Comparison of ENCODE assay signal across 7 cellular contexts in the genomic region with DNA sequence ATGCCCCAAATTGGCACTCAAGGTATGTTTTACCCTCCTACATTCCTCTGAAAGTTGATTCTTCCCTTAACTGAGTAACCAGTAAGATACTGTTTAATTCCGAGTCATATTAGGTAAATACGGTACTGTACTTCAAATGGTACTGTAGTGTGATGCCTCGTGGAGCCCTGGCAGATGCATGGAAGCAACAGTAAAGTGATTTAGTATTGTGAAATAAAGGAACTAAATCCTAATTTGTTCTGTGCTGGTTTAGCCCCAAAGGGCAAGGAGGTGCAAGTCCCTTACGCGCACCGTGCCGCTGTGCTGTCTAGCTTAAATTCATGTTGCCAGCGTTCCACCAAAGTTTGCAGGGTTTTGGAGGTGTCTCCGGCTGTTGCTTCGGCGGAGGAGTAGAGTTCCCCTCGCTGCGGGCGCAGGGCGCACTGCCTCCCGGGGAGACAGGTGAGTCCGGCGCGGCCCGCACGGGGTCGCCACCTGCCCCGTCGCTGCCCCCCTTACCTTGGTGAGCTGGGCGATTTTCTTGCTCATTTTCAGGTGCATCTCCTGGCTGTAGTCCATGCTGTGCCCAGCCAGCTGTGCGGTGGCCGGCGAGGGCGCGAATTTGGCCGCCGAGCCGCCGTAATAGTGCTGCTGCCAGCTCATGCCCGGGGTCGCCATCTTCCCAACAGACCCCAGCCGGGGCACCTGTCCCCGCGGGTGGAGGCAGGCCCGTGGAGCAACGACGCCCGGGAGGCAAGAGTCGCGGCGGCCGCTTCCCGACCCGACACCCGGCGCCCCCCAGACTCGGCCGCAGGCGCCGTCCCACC. TPM values are rescaled to one million over a fixed set of nuclear protein-coding genes. Genes with fewer than 3 reads are reported as not detected.
DNase-seq lines count a peak whose midpoint lies in the region; ATAC-seq and TF ChIP-seq lines count a peak whose summit lies in the region.

No MANE protein-coding gene starts in this region.

- H3K4me1 Mint-ChIP-seq in naive thymus-derived CD4-positive, alpha-beta T cell: peaks cover 22 to 58% (median 47%) of the 10 kb centered on the region in 7 donors

- peak overlapping the region; percentile 77 for H3K4me3 ChIP-seq in naive thymus-derived CD4-positive, alpha-beta T cell (ENCODE audit: low read length)

- H3K9me3 Mint-ChIP-seq in naive thymus-derived CD4-positive, alpha-beta T cell: peaks cover 0 to 10% (median 4%) of the 10 kb centered on the region in 11 donors

- TF ChIP-seq POLR2A in erythroblast (IDR thresholded peaks at IDR 0.05; ENCODE audit: low read length): no peak

- DNase-seq in NCI-H524 (lab: John Stamatoyannopoulos, UW) (peak; percentile 51 to 61), activated T-cell treated with anti-CD3 and anti-CD28 coated beads for 4 hours (peak; percentile 22), erythroblast (lab: John Stamatoyannopoulos, UW) (peak; percentile 61 to 63), substantia nigra (lab: John Stamatoyannopoulos, UW) (peak in 31 of 49 donors; percentile 2 to 70 (median 17))
- peak; percentile 42 to 65 (median 60) for DNase-seq in naive thymus-derived CD4-positive, alpha-beta T cell

- H3K27me3 ChIP-seq in naive thymus-derived CD4-positive, alpha-beta T cell (ENCODE audit: control insufficient read depth in 2 of 2, insufficient read depth in 2 of 2, low read length in 2 of 2): no peaks in the 10 kb centered on the region

- H3K4me1 ChIP-seq in naive thymus-derived CD4-positive, alpha-beta T cell (ENCODE audit: control insufficient read depth in 2 of 2, insufficient read depth in 2 of 2, low read length in 2 of 2): peaks cover 5 to 25% of the 10 kb centered on the region in 2 donors

- H3K36me3 Mint-ChIP-seq in naive thymus-derived CD4-positive, alpha-beta T cell: peaks cover 0 to 3% (median 0%) of the 10 kb centered on the region in 5 donors

- no peaks in the 10 kb centered on the region for H3K36me3 ChIP-seq in naive thymus-derived CD4-positive, alpha-beta T cell (ENCODE audit: control insufficient read depth in 2 of 3, insufficient read depth in 3 of 3, low read length in 3 of 3)

- H3K27ac ChIP-seq in naive thymus-derived CD4-positive, alpha-beta T cell (ENCODE audit: low read depth, low read length): peak overlapping the region; percentile 74
- no peak overlapping the region for H3K27ac ChIP-seq in substantia nigra (ENCODE audit: low read depth, low read length, poor library complexity, severe bottlenecking)

- POLR2A ChIA-PET in naive thymus-derived CD4-positive, alpha-beta T cell (lab: Charles Lee): interaction anchor here (0.7 to 2.3 kb wide), 8 partner anchors 13 to 519 kb away, joined by 3 to 11 read pairs (median 3); partner anchors contain the start of gene MCM9

- peak overlapping the region; percentile 75 to 94 (median 84) for H3K4me3 Mint-ChIP-seq in naive thymus-derived CD4-positive, alpha-beta T cell

- CTCF ChIA-PET in naive thymus-derived CD4-positive, alpha-beta T cell (lab: Charles Lee): interaction anchor here (1.3 to 1.9 kb wide), 3 partner anchors 32 to 512 kb away, joined by 4 to 9 read pairs (median 4); no protein-coding TSS in a partner anchor

- intact Hi-C loops in naive thymus-derived CD4-positive, alpha-beta T cell (cut with micrococcal nuclease): loop anchor here (1.0 to 10.0 kb wide), 23 partner anchors 9 to 1476 kb away; partner anchors contain the start of genes ASF1A (in 2 of the 2), CEP85L (in 2 of the 2), GOPC (in 2 of the 2) and MAN1A1 (in 1 of the 2)

- H3K27me3 Mint-ChIP-seq in naive thymus-derived CD4-positive, alpha-beta T cell: peaks cover 0 to 9% (median 0%) of the 10 kb centered on the region in 5 donors

- peaks cover 0 to 10% (median 3%) of the 10 kb centered on the region in 3 experiments for H3K9me3 ChIP-seq in naive thymus-derived CD4-positive, alpha-beta T cell (ENCODE audit: control insufficient read depth in 2 of 3, low read length in 3 of 3)

- H3K27ac Mint-ChIP-seq in naive thymus-derived CD4-positive, alpha-beta T cell: peak overlapping the region; percentile 56 to 95 (median 91)

- ATAC-seq in GM18517 (IDR thresholded peaks at IDR 0.05; ENCODE audit: unreplicated experiment) (peak; percentile 37), HG02870 (IDR thresholded peaks at IDR 0.05; ENCODE audit: unreplicated experiment) (peak; percentile 32)
- ATAC-seq in naive thymus-derived CD4-positive, alpha-beta T cell: peak; percentile 43

RNA-seq across cellular contexts. Expression of gene FAM184A, which starts 0.6 kb away (rescaled TPM):
- 1 to 10 TPM; 5.3 to 9.8 (median 7.9) TPM for total RNA-seq in naive thymus-derived CD4-positive, alpha-beta T cell
- 1 to 10 TPM in 1 of 2 donors, under 1 TPM in 1; 0.99 to 3.1 TPM for polyA plus RNA-seq in naive thymus-derived CD4-positive, alpha-beta T cell
